In the genomic region with DNA sequence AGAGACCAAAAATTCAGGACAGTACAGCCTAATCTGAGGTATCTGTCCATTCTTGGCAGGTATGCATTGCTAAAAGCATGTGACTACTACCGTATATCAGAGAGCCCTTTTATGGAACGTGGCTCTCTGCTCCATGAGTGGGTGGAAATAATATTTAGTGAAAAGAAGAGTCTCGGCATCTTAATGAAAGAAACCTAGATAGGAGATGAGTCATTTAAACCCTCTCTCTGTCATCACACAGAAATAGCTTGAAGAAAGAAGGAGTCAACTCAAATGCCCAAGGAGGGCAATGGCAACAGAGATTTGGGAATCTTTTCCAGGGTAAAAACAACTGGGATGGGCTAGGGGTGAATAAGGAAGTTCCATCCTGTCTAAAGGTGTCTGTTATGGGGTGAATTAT, we compare ENCODE assay signal across 13 cellular contexts.
"Had no signal": no experiment of that assay in that cellular context is flagged by ENCODE, and none has a peak within 500 bp of the region (broad histone marks: within the 10 kb centered on the region; RNA-seq: fewer than 3 reads in every experiment).

No MANE protein-coding gene starts in this region.

- H3K27ac ChIP-seq: gastroesophageal sphincter, skin epidermis, thyroid gland, uterus had no signal

- H3K4me3 Mint-ChIP-seq: activated CD4-positive, alpha-beta memory T cell treated with anti-CD3 and anti-CD28 coated beads, Interleukin-2, amount 10 ng/mL, durations not matched to agents 7 days and 5 days; activated naive CD8-positive, alpha-beta T cell treated with anti-CD3 and anti-CD28 coated beads, Interleukin-2, amount 50 U/mL, for 24 hours had no signal

- DNase-seq: activated CD4-positive, alpha-beta memory T cell treated with anti-CD3 and anti-CD28 coated beads, Interleukin-2, amount 10 ng/mL, durations not matched to agents 7 days and 5 days; activated CD4-positive, CD25-positive, alpha-beta regulatory T cell treated with anti-CD3 and anti-CD28 coated beads, Interleukin-2, amount 50 U/mL, for 72 hours; activated naive CD4-positive, alpha-beta T cell treated with Interleukin-2 at 50 U/mL for 16 hours; activated naive CD8-positive, alpha-beta T cell treated with anti-CD3 and anti-CD28 coated beads, Interleukin-2, amount 50 U/mL, for 24 hours; central memory CD4-positive, alpha-beta T cell; effector memory CD4-positive, alpha-beta T cell; left ventricle myocardium superior; mesendoderm; T-helper 2 cell; thyroid gland; uterus had no signal

- H3K9me3 Mint-ChIP-seq: activated CD4-positive, alpha-beta memory T cell treated with anti-CD3 and anti-CD28 coated beads, Interleukin-2, amount 10 ng/mL, durations not matched to agents 7 days and 5 days; activated naive CD8-positive, alpha-beta T cell treated with anti-CD3 and anti-CD28 coated beads, Interleukin-2, amount 50 U/mL, for 24 hours had no signal

- H3K4me3 ChIP-seq: gastroesophageal sphincter, skin epidermis, thyroid gland, uterus had no signal

- H3K9me3 ChIP-seq: gastroesophageal sphincter, thyroid gland, uterus had no signal

- ATAC-seq: activated naive CD8-positive, alpha-beta T cell treated with anti-CD3 and anti-CD28 coated beads, Interleukin-2, amount 50 U/mL, for 24 hours; gastroesophageal sphincter; left ventricle myocardium superior had no signal

- H3K36me3 ChIP-seq: gastroesophageal sphincter, thyroid gland, uterus had no signal

- H3K27me3 Mint-ChIP-seq: activated CD4-positive, alpha-beta memory T cell treated with anti-CD3 and anti-CD28 coated beads, Interleukin-2, amount 10 ng/mL, durations not matched to agents 7 days and 5 days; activated naive CD8-positive, alpha-beta T cell treated with anti-CD3 and anti-CD28 coated beads, Interleukin-2, amount 50 U/mL, for 24 hours had no signal

- H3K4me1 Mint-ChIP-seq: activated CD4-positive, alpha-beta memory T cell treated with anti-CD3 and anti-CD28 coated beads, Interleukin-2, amount 10 ng/mL, durations not matched to agents 7 days and 5 days; activated naive CD8-positive, alpha-beta T cell treated with anti-CD3 and anti-CD28 coated beads, Interleukin-2, amount 50 U/mL, for 24 hours had no signal

- H3K27me3 ChIP-seq: gastroesophageal sphincter, thyroid gland, uterus had no signal

- H3K4me1 ChIP-seq: gastroesophageal sphincter, thyroid gland, uterus had no signal

- H3K27ac Mint-ChIP-seq: activated CD4-positive, alpha-beta memory T cell treated with anti-CD3 and anti-CD28 coated beads, Interleukin-2, amount 10 ng/mL, durations not matched to agents 7 days and 5 days; activated naive CD8-positive, alpha-beta T cell treated with anti-CD3 and anti-CD28 coated beads, Interleukin-2, amount 50 U/mL, for 24 hours had no signal
